In the genomic region with DNA sequence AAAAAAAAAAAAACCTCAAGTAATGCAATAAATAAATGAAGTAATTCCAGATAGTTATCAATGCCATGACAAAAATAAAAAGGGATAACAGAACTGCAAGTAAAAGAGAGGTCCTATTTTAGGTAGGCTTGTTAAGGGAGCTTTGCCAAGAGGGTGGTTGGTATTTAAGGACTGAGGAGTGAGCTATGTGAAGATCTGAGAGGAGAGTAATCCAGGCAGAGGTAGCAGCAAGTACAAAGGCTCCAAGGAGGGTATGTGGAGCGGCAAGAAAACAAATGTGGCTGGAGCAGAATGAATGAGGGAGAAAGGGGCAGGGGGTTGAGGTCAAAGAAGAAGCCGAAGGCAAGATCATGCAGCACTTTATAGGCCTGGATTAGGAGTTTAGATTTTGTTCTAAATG, we compare ENCODE assay signal across 25 cellular contexts.
"Had no signal": no experiment of that assay in that cellular context is flagged by ENCODE, and none has a peak within 500 bp of the region (broad histone marks: within the 10 kb centered on the region; RNA-seq: fewer than 3 reads in every experiment).

No MANE protein-coding gene starts in this region.

- H3K4me1 Mint-ChIP-seq: activated naive CD8-positive, alpha-beta T cell treated with anti-CD3 and anti-CD28 coated beads for 36 hours; central memory CD8-positive, alpha-beta T cell; naive thymus-derived CD4-positive, alpha-beta T cell; stimulated activated naive B cell treated with anti-CD40 and anti-IgM and Interleukin-4, amounts not matched to agents 10 μg/mL and 1 μg/mL and 100 μg/mL, for 72 hours had no signal

- H3K4me3 Mint-ChIP-seq: activated naive CD8-positive, alpha-beta T cell treated with anti-CD3 and anti-CD28 coated beads for 36 hours; central memory CD8-positive, alpha-beta T cell; naive thymus-derived CD4-positive, alpha-beta T cell; stimulated activated naive B cell treated with anti-CD40 and anti-IgM and Interleukin-4, amounts not matched to agents 10 μg/mL and 1 μg/mL and 100 μg/mL, for 72 hours; T-helper 1 cell treated with Interleukin-12 subunit alpha and Interleukin-12 subunit beta and Interleukin-4 antibody, amounts not matched to agents 30 μg/mL and 1 μg/mL, for 36 hours; type B pancreatic cell had no signal

- H3K4me1 ChIP-seq: colonic mucosa, esophagus squamous epithelium, sigmoid colon, vagina had no signal

- DNase-seq: activated CD4-positive, alpha-beta T cell treated with anti-CD3 and anti-CD28 coated beads for 4 hours; activated CD4-positive, alpha-beta T cell treated with anti-CD3 and anti-CD28 coated beads, Interleukin-2, amount 50 U/mL, for 48 hours; activated CD4-positive, CD25-positive, alpha-beta regulatory T cell; activated naive CD4-positive, alpha-beta T cell treated with Interleukin-2 at 50 U/mL for 16 hours; activated naive CD8-positive, alpha-beta T cell treated with anti-CD3 and anti-CD28 coated beads for 36 hours; activated T-cell treated with anti-CD3 and anti-CD28 coated beads, Interleukin-2, amount 50 U/mL, for 48 hours; colonic mucosa; esophagus squamous epithelium; gastrocnemius medialis; hypothalamus; islet precursor cell; naive thymus-derived CD4-positive, alpha-beta T cell; nucleus accumbens; sigmoid colon; stimulated activated CD4-positive, alpha-beta T cell treated with anti-CD3 and anti-CD28 coated beads, Interleukin-2, amount 100 ng/mL, for 48 hours; stimulated activated CD8-positive, alpha-beta memory T cell treated with anti-CD3 and anti-CD28 coated beads, Interleukin-4, amount 100 ng/mL, for 48 hours; stimulated activated naive B cell treated with anti-CD40 and anti-IgM and Interleukin-4, amounts not matched to agents 10 μg/mL and 1 μg/mL and 100 μg/mL, for 72 hours; T1000 had no signal

- H3K27ac Mint-ChIP-seq: activated naive CD8-positive, alpha-beta T cell treated with anti-CD3 and anti-CD28 coated beads for 36 hours; naive thymus-derived CD4-positive, alpha-beta T cell; T-helper 1 cell treated with Interleukin-12 subunit alpha and Interleukin-12 subunit beta and Interleukin-4 antibody, amounts not matched to agents 30 μg/mL and 1 μg/mL, for 36 hours; type B pancreatic cell had no signal

- H3K4me3 ChIP-seq: colonic mucosa, esophagus squamous epithelium, gastrocnemius medialis, lung, sigmoid colon, thoracic aorta, vagina had no signal

- ATAC-seq: gastrocnemius medialis; naive thymus-derived CD4-positive, alpha-beta T cell; stimulated activated naive B cell treated with anti-CD40 and anti-IgM and Interleukin-4, amounts not matched to agents 10 μg/mL and 1 μg/mL and 100 μg/mL, for 72 hours had no signal

- FAIRE-seq: astrocyte had no signal

- H3K9me3 ChIP-seq: colonic mucosa, esophagus squamous epithelium, gastrocnemius medialis, sigmoid colon, thoracic aorta, vagina had no signal

- H3K9me3 Mint-ChIP-seq: activated naive CD8-positive, alpha-beta T cell treated with anti-CD3 and anti-CD28 coated beads for 36 hours; central memory CD8-positive, alpha-beta T cell; T-helper 1 cell treated with Interleukin-12 subunit alpha and Interleukin-12 subunit beta and Interleukin-4 antibody, amounts not matched to agents 30 μg/mL and 1 μg/mL, for 36 hours; type B pancreatic cell had no signal

- H3K36me3 ChIP-seq: colonic mucosa, esophagus squamous epithelium, gastrocnemius medialis, sigmoid colon, thoracic aorta, vagina had no signal

- H3K27me3 ChIP-seq: colonic mucosa, esophagus squamous epithelium, gastrocnemius medialis, sigmoid colon, vagina had no signal

- H3K36me3 Mint-ChIP-seq: activated naive CD8-positive, alpha-beta T cell treated with anti-CD3 and anti-CD28 coated beads for 36 hours; naive thymus-derived CD4-positive, alpha-beta T cell; stimulated activated naive B cell treated with anti-CD40 and anti-IgM and Interleukin-4, amounts not matched to agents 10 μg/mL and 1 μg/mL and 100 μg/mL, for 72 hours; type B pancreatic cell had no signal

- H3K27ac ChIP-seq: colonic mucosa, esophagus squamous epithelium, gastrocnemius medialis, sigmoid colon, thoracic aorta, vagina had no signal
